32 cellular contexts compared by ENCODE assay signal in genomic region chr19:12095111-12095790, GRCh38. TPM values are rescaled to one million over a fixed set of nuclear protein-coding genes. Genes with fewer than 3 reads are reported as not detected.
DNase-seq lines count a peak whose midpoint lies in the region; ATAC-seq and TF ChIP-seq lines count a peak whose summit lies in the region.
"Had no signal": no experiment of that assay in that cellular context is flagged by ENCODE, and none has a peak within 500 bp of the region (broad histone marks: within the 10 kb centered on the region; RNA-seq: fewer than 3 reads in every experiment).

No MANE protein-coding gene starts in this region.

- TF ChIP-seq CTCF in foreskin fibroblast (IDR thresholded peaks at IDR 0.05; ENCODE audit: low read depth, low read length), result no peak
- no peak for TF ChIP-seq CTCF in progenitor cell of endocrine pancreas (IDR thresholded peaks at IDR 0.05; ENCODE audit: unreplicated experiment)

- H2AFZ ChIP-seq in ACC112 (ENCODE audit: low read length, unreplicated experiment), result no peak overlapping the region

- peaks cover 18% of the 10 kb centered on the region for H3K79me2 ChIP-seq in ACC112 (ENCODE audit: control insufficient read depth, insufficient read depth, low read length, unreplicated experiment)

- H3K4me3 Mint-ChIP-seq in progenitor cell of endocrine pancreas (ENCODE audit: low read depth), result no peak overlapping the region
- H3K4me3 Mint-ChIP-seq: activated naive CD4-positive, alpha-beta T cell treated with anti-CD3 and anti-CD28 coated beads for 36 hours; B cell had no signal

- H3K27ac ChIP-seq in ACC112 (ENCODE audit: low read depth, low read length), result peak overlapping the region; percentile 61
- H3K27ac ChIP-seq: brain microvascular endothelial cell, left lung, thyroid gland, vagina had no signal

- H3K4me1 ChIP-seq in ACC112 (ENCODE audit: control insufficient read depth, insufficient read depth, low read length, unreplicated experiment), result peaks cover 8% of the 10 kb centered on the region

- peaks cover 6% of the 10 kb centered on the region; the same call in 1 of the 2 replicates for H3K36me3 ChIP-seq in ACC112 (ENCODE audit: insufficient read depth, low read length)
- H3K36me3 ChIP-seq: brain microvascular endothelial cell, left lung, thyroid gland, vagina had no signal

- ATAC-seq in GM21390 (IDR thresholded peaks at IDR 0.05; ENCODE audit: unreplicated experiment), result no peak
- ATAC-seq: left lung; stimulated activated naive CD8-positive, alpha-beta T cell treated with anti-CD3 and anti-CD28 coated beads, Interleukin-15, amount 100 ng/mL, for 72 hours had no signal

- no peak overlapping the region for H3K27ac Mint-ChIP-seq in progenitor cell of endocrine pancreas
- H3K27ac Mint-ChIP-seq: B cell; CD8-positive, alpha-beta memory T cell had no signal

- DNase-seq in HCEC 1CT, result peak; percentile 13
- peak; percentile 15 for DNase-seq in amniotic epithelial cell (ENCODE audit: low read depth)
- DNase-seq in foreskin fibroblast, result peak; percentile 61 to 82
- DNase-seq in medulla oblongata (ENCODE audit: extremely low spot score), result no peak
- DNase-seq in NCI-H1105 (lab: John Stamatoyannopoulos, UW), result no peak
- DNase-seq in progenitor cell of endocrine pancreas (ENCODE audit: low spot score, unreplicated experiment), result no peak
- DNase-seq: activated CD4-positive, alpha-beta T cell treated with anti-CD3 and anti-CD28 coated beads, Interleukin-2, amount 50 U/mL, for 4 hours; activated CD4-positive, CD25-positive, alpha-beta regulatory T cell; activated naive CD4-positive, alpha-beta T cell treated with anti-CD3 and anti-CD28 coated beads for 36 hours; amniotic stem cell; brain microvascular endothelial cell; CD8-positive, alpha-beta memory T cell; DMS 273 treated with DMSO at 0.1 percent for 48 hours; effector CD4-positive, alpha-beta T cell; GDM1; left lung; NCI-H1048; NCI-H1930; NCI-H2227 treated with DMSO at 0.1 percent for 48 hours; nucleus accumbens; RPMI8226; small intestine; stimulated activated naive CD8-positive, alpha-beta T cell treated with anti-CD3 and anti-CD28 coated beads, Interleukin-15, amount 100 ng/mL, for 72 hours; T-helper 1 cell; thyroid gland had no signal

- H3K4me3 ChIP-seq in ACC112 (ENCODE audit: low read depth, low read length), result peak overlapping the region; percentile 16; the same call in 1 of the 2 replicates
- no peak overlapping the region for H3K4me3 ChIP-seq in foreskin fibroblast (ENCODE audit: low read depth in 1 of 2, low read length in 2 of 2)
- H3K4me3 ChIP-seq: left lung, thyroid gland, vagina had no signal

- no peaks in the 10 kb centered on the region for H3K27me3 ChIP-seq in ACC112 (ENCODE audit: insufficient read depth, low read length)
- H3K27me3 ChIP-seq: brain microvascular endothelial cell, left lung, thyroid gland, vagina had no signal

- no peaks in the 10 kb centered on the region for H3K27me3 Mint-ChIP-seq in progenitor cell of endocrine pancreas
- H3K27me3 Mint-ChIP-seq: stimulated activated naive CD8-positive, alpha-beta T cell treated with anti-CD3 and anti-CD28 coated beads, Interleukin-15, amount 100 ng/mL, for 72 hours had no signal

- peaks cover 2% of the 10 kb centered on the region for H3K4me1 Mint-ChIP-seq in progenitor cell of endocrine pancreas (ENCODE audit: low read depth)

- peaks cover 38% of the 10 kb centered on the region for H3K36me3 Mint-ChIP-seq in progenitor cell of endocrine pancreas (ENCODE audit: insufficient read depth)

- peaks cover 35% of the 10 kb centered on the region for H3K9me3 Mint-ChIP-seq in progenitor cell of endocrine pancreas (ENCODE audit: low read depth)

RNA-seq across cellular contexts. Expression of gene ZNF844, which starts 30.7 kb away (rescaled TPM):
- total RNA-seq in progenitor cell of endocrine pancreas, result 12.7 and 13.4 TPM in 2 replicates
- total RNA-seq: A172 had no signal

RNA-seq across cellular contexts. Expression of gene ZNF878, which starts 42.5 kb away (rescaled TPM):
- total RNA-seq in progenitor cell of endocrine pancreas, result 2.2 and 2.9 TPM in 2 replicates
- total RNA-seq: A172, B cell, epithelial cell of proximal tubule, mesenteric fat pad had no signal

RNA-seq across cellular contexts. Expression of gene ZNF20, which starts 44.9 kb away (rescaled TPM):
- 9.9 and 12.1 TPM in 2 replicates for total RNA-seq in progenitor cell of endocrine pancreas

RNA-seq across cellular contexts. Expression of gene ZNF433, which starts 59.8 kb away (rescaled TPM):
- total RNA-seq in progenitor cell of endocrine pancreas, result 9.1 and 10.7 TPM in 2 replicates

Comparison
In these comparisons a context has a peak if more than half of its experiments do, and no peak if none do; other contexts are left out.
1. DNase-seq: peak in HCEC 1CT (single experiment), amniotic epithelial cell (single experiment) and foreskin fibroblast (2 of 2); none in medulla oblongata (single experiment), NCI-H1105 (single experiment) and progenitor cell of endocrine pancreas (single experiment).